Comparison of ENCODE assay signal across 29 cellular contexts in genomic region chr20:37677969-37678610, GRCh38.
"Had no signal": no experiment of that assay in that cellular context is flagged by ENCODE, and none has a peak within 500 bp of the region (broad histone marks: within the 10 kb centered on the region; RNA-seq: fewer than 3 reads in every experiment).

No MANE protein-coding gene starts in this region.

- H3K4me1 Mint-ChIP-seq: activated CD4-positive, alpha-beta T cell treated with anti-CD3 and anti-CD28 coated beads, Interleukin-2, amount 10 ng/mL, durations not matched to agents 24 days and 14 days; activated naive CD4-positive, alpha-beta T cell treated with anti-CD3 and anti-CD28 coated beads, Interleukin-2, amount 50 U/mL, for 24 hours; central memory CD8-positive, alpha-beta T cell had no signal

- H3K9me3 Mint-ChIP-seq: activated B cell treated with CpG ODN at 0.5 μM for 24 hours; activated CD4-positive, alpha-beta T cell treated with anti-CD3 and anti-CD28 coated beads, Interleukin-2, amount 10 ng/mL, durations not matched to agents 24 days and 14 days; activated naive CD4-positive, alpha-beta T cell treated with anti-CD3 and anti-CD28 coated beads, Interleukin-2, amount 50 U/mL, for 24 hours; activated T-cell treated with anti-CD3 and anti-CD28 coated beads, Interleukin-2, amount 50 U/mL, for 24 hours; activated T-helper 1 cell treated with anti-CD3 and anti-CD28 coated beads, Interleukin-12 subunit alpha, Interleukin-12 subunit beta, Interleukin-2, Interleukin-4 antibody, amounts not matched to agents 30 ng/mL and 10 ng/mL and 1 ng/mL, durations not matched to agents 14 hours and 24 hours and 36 hours; central memory CD8-positive, alpha-beta T cell had no signal

- H3K4me1 ChIP-seq: ascending aorta, Peyer's patch had no signal

- H3K27ac ChIP-seq: ascending aorta, Peyer's patch had no signal

- ATAC-seq: activated CD8-positive, alpha-beta memory T cell treated with anti-CD3 and anti-CD28 coated beads, Interleukin-2, amount 10 ng/mL, durations not matched to agents 7 days and 5 days had no signal

- H3K4me3 ChIP-seq: ascending aorta, Peyer's patch had no signal

- H3K36me3 Mint-ChIP-seq: activated CD8-positive, alpha-beta memory T cell treated with anti-CD3 and anti-CD28 coated beads, Interleukin-2, amount 10 ng/mL, durations not matched to agents 7 days and 5 days; activated naive CD4-positive, alpha-beta T cell treated with anti-CD3 and anti-CD28 coated beads, Interleukin-2, amount 50 U/mL, for 24 hours; brain had no signal

- H3K27ac Mint-ChIP-seq: activated B cell treated with CpG ODN at 0.5 μM for 24 hours; activated CD4-positive, alpha-beta T cell treated with anti-CD3 and anti-CD28 coated beads, Interleukin-2, amount 10 ng/mL, durations not matched to agents 24 days and 14 days; activated CD8-positive, alpha-beta memory T cell treated with anti-CD3 and anti-CD28 coated beads, Interleukin-2, amount 10 ng/mL, durations not matched to agents 7 days and 5 days; activated naive CD4-positive, alpha-beta T cell treated with anti-CD3 and anti-CD28 coated beads, Interleukin-2, amount 50 U/mL, for 24 hours; activated T-cell treated with anti-CD3 and anti-CD28 coated beads, Interleukin-2, amount 50 U/mL, for 24 hours; activated T-helper 1 cell treated with anti-CD3 and anti-CD28 coated beads, Interleukin-12 subunit alpha, Interleukin-12 subunit beta, Interleukin-2, Interleukin-4 antibody, amounts not matched to agents 30 ng/mL and 10 ng/mL and 1 ng/mL, durations not matched to agents 14 hours and 24 hours and 36 hours had no signal

- H3K9me3 ChIP-seq: ascending aorta, Peyer's patch had no signal

- H3K36me3 ChIP-seq: ascending aorta, Peyer's patch had no signal

- H3K27me3 ChIP-seq: ascending aorta, Peyer's patch had no signal

- DNase-seq: activated B cell treated with CpG ODN at 0.5 μM for 24 hours; activated CD4-positive, alpha-beta T cell treated with anti-CD3 and anti-CD28 coated beads for 1 hour; activated CD4-positive, alpha-beta T cell treated with anti-CD3 and anti-CD28 coated beads, Interleukin-2, amount 10 ng/mL, durations not matched to agents 24 days and 14 days; activated CD4-positive, alpha-beta T cell treated with anti-CD3 and anti-CD28 coated beads, Interleukin-2, amount 50 U/mL, for 48 hours; activated CD8-positive, alpha-beta memory T cell treated with anti-CD3 and anti-CD28 coated beads, Interleukin-2, amount 10 ng/mL, durations not matched to agents 7 days and 5 days; activated effector memory CD4-positive, alpha-beta T cell treated with Interleukin-2 at 50 U/mL for 16 hours; activated naive CD4-positive, alpha-beta T cell; activated T-cell treated with anti-CD3 and anti-CD28 coated beads, Interleukin-2, amount 50 U/mL, for 24 hours; amniotic stem cell; Kasumi-1; KBM-7; NCI-H1092; NCI-H1417; NCI-H1694; NCI-H2029; NCI-H2107; NCI-H345; NCI-H510A; NCI-H526 treated with DMSO at 0.1 percent for 48 hours; OCI-M1; Peyer's patch; SHP77 treated with DMSO at 0.1 percent for 48 hours; T-helper 2 cell; T1000 had no signal

- H3K4me3 Mint-ChIP-seq: activated B cell treated with CpG ODN at 0.5 μM for 24 hours; activated CD4-positive, alpha-beta T cell treated with anti-CD3 and anti-CD28 coated beads, Interleukin-2, amount 10 ng/mL, durations not matched to agents 24 days and 14 days; activated CD8-positive, alpha-beta memory T cell treated with anti-CD3 and anti-CD28 coated beads, Interleukin-2, amount 10 ng/mL, durations not matched to agents 7 days and 5 days; activated naive CD4-positive, alpha-beta T cell treated with anti-CD3 and anti-CD28 coated beads, Interleukin-2, amount 50 U/mL, for 24 hours; activated T-cell treated with anti-CD3 and anti-CD28 coated beads, Interleukin-2, amount 50 U/mL, for 24 hours; activated T-helper 1 cell treated with anti-CD3 and anti-CD28 coated beads, Interleukin-12 subunit alpha, Interleukin-12 subunit beta, Interleukin-2, Interleukin-4 antibody, amounts not matched to agents 30 ng/mL and 10 ng/mL and 1 ng/mL, durations not matched to agents 14 hours and 24 hours and 36 hours; central memory CD8-positive, alpha-beta T cell had no signal
